18 cellular contexts compared by ENCODE assay signal in genomic region chr6:16103708-16104107, GRCh38. TPM values are rescaled to one million over a fixed set of nuclear protein-coding genes. Genes with fewer than 3 reads are reported as not detected.
DNase-seq lines count a peak whose midpoint lies in the region; ATAC-seq and TF ChIP-seq lines count a peak whose summit lies in the region.
"Had no signal": no experiment of that assay in that cellular context is flagged by ENCODE, and none has a peak within 500 bp of the region (broad histone marks: within the 10 kb centered on the region; RNA-seq: fewer than 3 reads in every experiment).

No MANE protein-coding gene starts in this region.

- ATAC-seq in HG03432 (IDR thresholded peaks at IDR 0.05; ENCODE audit: unreplicated experiment), result no peak
- ATAC-seq: HepG2 had no signal

- H3K4me1 ChIP-seq in HAP-1, result no peaks in the 10 kb centered on the region
- H3K4me1 ChIP-seq: SJSA1 had no signal

- H3K36me3 Mint-ChIP-seq in brain (no peaks in the 10 kb centered on the region), nephron progenitor cell (ENCODE audit: low read depth) (peaks cover 11% of the 10 kb centered on the region)

- H3K4me3 Mint-ChIP-seq in brain (peak overlapping the region in 1 of 5 experiments; percentile 34), nephron progenitor cell (no peak overlapping the region)
- H3K4me3 Mint-ChIP-seq: B cell; CD4-positive, alpha-beta T cell had no signal

- no peaks in the 10 kb centered on the region for H3K36me3 ChIP-seq in HAP-1 (replicated peaks)
- H3K36me3 ChIP-seq: SJSA1 had no signal

- H3K27ac Mint-ChIP-seq in brain (peak overlapping the region in 3 of 5 experiments; percentile 30 to 66 (median 38)), nephron progenitor cell (peak overlapping the region; percentile 92)
- H3K27ac Mint-ChIP-seq: B cell; CD4-positive, alpha-beta T cell had no signal

- no peaks in the 10 kb centered on the region for H3K27me3 ChIP-seq in HAP-1 (ENCODE audit: low read depth)
- H3K27me3 ChIP-seq: SJSA1 had no signal

- H3K9me3 ChIP-seq in HAP-1, result no peaks in the 10 kb centered on the region
- H3K9me3 ChIP-seq: SJSA1 had no signal

- no peak overlapping the region for H3K4me3 ChIP-seq in HAP-1
- H3K4me3 ChIP-seq: PC-9, SJSA1 had no signal

- H3K9me3 Mint-ChIP-seq in brain (peaks cover 0 to 13% (median 0%) of the 10 kb centered on the region in 5 experiments), nephron progenitor cell (peaks cover 24% of the 10 kb centered on the region)

- H3K27me3 Mint-ChIP-seq in brain, result peaks cover 4% of the 10 kb centered on the region
- no peaks in the 10 kb centered on the region for H3K27me3 Mint-ChIP-seq in nephron progenitor cell (ENCODE audit: low read depth, poor library complexity)
- H3K27me3 Mint-ChIP-seq: B cell; CD4-positive, alpha-beta T cell had no signal

- H3K4me1 Mint-ChIP-seq in brain (peaks cover 56% of the 10 kb centered on the region), nephron progenitor cell (peaks cover 71% of the 10 kb centered on the region)
- H3K4me1 Mint-ChIP-seq: B cell had no signal

- peak; percentile 82 for DNase-seq in NCI-H1694 treated with DMSO at 0.1 percent for 48 hours (lab: John Stamatoyannopoulos, UW)
- peak; percentile 28 for DNase-seq in nephron progenitor cell
- no peak for DNase-seq in GOT3 (lab: John Stamatoyannopoulos, UW)
- no peak for DNase-seq in NCI-H128 (lab: John Stamatoyannopoulos, UW; ENCODE audit: unreplicated experiment)
- DNase-seq in HAP-1 (ENCODE audit: low spot score in 2 of 2), result no peak
- DNase-seq: Calu3; CD4-positive, alpha-beta T cell; DMS79; NCI-H1436 treated with DMSO at 0.1 percent for 48 hours; NCI-H345; NCI-H748 treated with DMSO at 0.1 percent for 48 hours; PC-9; SW 1271 had no signal

- in situ Hi-C loops in HAP-1 (cut with MboI; ENCODE audit: low sequenced_read_pairs), result no loop called here

- TF ChIP-seq CTCF in brain (conservative IDR thresholded peaks at IDR 0.05) (no peak), nephron progenitor cell (IDR thresholded peaks at IDR 0.05) (no peak)

RNA-seq across cellular contexts. Expression of gene MYLIP, which starts 25.2 kb away (rescaled TPM):
- 9.8 TPM for polyA plus RNA-seq in brain (ENCODE audit: insufficient read depth, low read depth, low replicate concordance)

Comparison
In these comparisons a context has a peak if more than half of its experiments do, and no peak if none do; other contexts are left out.
1. DNase-seq: peak in NCI-H1694 treated with DMSO at 0.1 percent for 48 hours (single experiment) and nephron progenitor cell (single experiment); none in GOT3 (single experiment), NCI-H128 (single experiment) and HAP-1 (0 of 2).